8 cellular contexts compared by ENCODE assay signal in genomic region chr22:37426532-37427127, GRCh38. TPM values are rescaled to one million over a fixed set of nuclear protein-coding genes. Genes with fewer than 3 reads are reported as not detected.
DNase-seq lines count a peak whose midpoint lies in the region; ATAC-seq and TF ChIP-seq lines count a peak whose summit lies in the region.
"Had no signal": no experiment of that assay in that cellular context is flagged by ENCODE, and none has a peak within 500 bp of the region (broad histone marks: within the 10 kb centered on the region; RNA-seq: fewer than 3 reads in every experiment).

No MANE protein-coding gene starts in this region.

- no peak overlapping the region for H3K56ac ChIP-seq in H9 (ENCODE audit: insufficient read length, low read depth, low read length)

- H4K91ac ChIP-seq in H9 (ENCODE audit: insufficient read length, low read depth, low read length) = no peak overlapping the region

- H3K4me1 Mint-ChIP-seq in H9 = peaks cover 15 to 33% of the 10 kb centered on the region in 2 experiments

- H3K23ac ChIP-seq in H9 (ENCODE audit: insufficient read length, low read depth, low read length) = no peak overlapping the region

- H2AK5ac ChIP-seq in H9 (ENCODE audit: insufficient read length, low read length) = no peak overlapping the region

- H3K4ac ChIP-seq in H9 (ENCODE audit: low read depth, low read length) = no peak overlapping the region

- no peak overlapping the region for H4K5ac ChIP-seq in H9 (ENCODE audit: insufficient read length, low read depth, low read length)

- CTCF ChIA-PET in OCI-LY7 (lab: Charles Lee; ENCODE audit: unreplicated experiment) = no interaction called here

- H3K9me3 ChIP-seq in H9 (ENCODE audit: control insufficient read depth, low read depth, low read length) (no peaks in the 10 kb centered on the region), skeletal muscle satellite cell (replicated peaks; ENCODE audit: low read length) (no peaks in the 10 kb centered on the region), OCI-LY7 (ENCODE audit: low read length) (no peaks in the 10 kb centered on the region)

- H2BK120ac ChIP-seq in H9 (ENCODE audit: low read depth, low read length, poor library complexity, severe bottlenecking) = no peak overlapping the region

- H3K79me2 ChIP-seq in H9 (ENCODE audit: insufficient read depth, low read length) = no peaks in the 10 kb centered on the region
- H3K79me2 ChIP-seq in OCI-LY7 (ENCODE audit: insufficient read depth, low read depth, low read length) = no peaks in the 10 kb centered on the region

- no peak overlapping the region for H2BK12ac ChIP-seq in H9 (ENCODE audit: insufficient read length, low read depth, low read length)

- H3K27me3 ChIP-seq in H9 (ENCODE audit: insufficient read depth, low read length) (peaks cover 21% of the 10 kb centered on the region), foreskin keratinocyte (peaks cover 51% of the 10 kb centered on the region), skeletal muscle satellite cell (ENCODE audit: control insufficient read depth, insufficient read depth, low read length) (peaks cover 29% of the 10 kb centered on the region)

- H3K4me3 ChIP-seq in skeletal muscle satellite cell (ENCODE audit: low read length) (peak overlapping the region; percentile 75), OCI-LY7 (ENCODE audit: low read depth, low read length, poor library complexity, severe bottlenecking) (no peak overlapping the region)

- no peak overlapping the region for H3K27ac ChIP-seq in H9 (ENCODE audit: insufficient read length, low read depth, low read length)
- peak overlapping the region; percentile 57; the same call in 1 of the 2 replicates for H3K27ac ChIP-seq in VCaP
- peak overlapping the region; percentile 44 for H3K27ac ChIP-seq in foreskin keratinocyte
- H3K27ac ChIP-seq in OCI-LY7 (ENCODE audit: low read depth, low read length, poor library complexity, severe bottlenecking) = no peak overlapping the region

- no peaks in the 10 kb centered on the region; a peak in 1 of 7 replicates for H3K36me3 Mint-ChIP-seq in H9 (ENCODE audit: insufficient read depth in 1 of 3, low read depth in 3 of 3)

- peaks cover 6% of the 10 kb centered on the region for H3K23me2 ChIP-seq in H9 (ENCODE audit: insufficient read length, low read depth, low read length, poor library complexity, severe bottlenecking)

- H3K18ac ChIP-seq in H9 (ENCODE audit: insufficient read length, low read depth, low read length) = no peak overlapping the region

- no CpG with 5 or more reads among the region's 34 CpGs for WGBS in H9 (ENCODE audit: extremely low coverage, insufficient read length, low lambda C conversion rate)

- no peaks in the 10 kb centered on the region for H3K79me1 ChIP-seq in H9 (ENCODE audit: insufficient read depth, low read depth, low read length, poor library complexity, severe bottlenecking)

- H3K9me2 ChIP-seq in OCI-LY7 (ENCODE audit: insufficient read depth, low read length) = no peaks in the 10 kb centered on the region

- no peak overlapping the region for H3K9ac ChIP-seq in H9 (ENCODE audit: extremely low read depth, insufficient read length, low read length)
- peak overlapping the region; percentile 69 for H3K9ac ChIP-seq in skeletal muscle satellite cell (ENCODE audit: low read depth, low read length)

- H4K20me1 ChIP-seq in H9 (ENCODE audit: control insufficient read depth, insufficient read depth, insufficient read length) (no peaks in the 10 kb centered on the region), OCI-LY7 (ENCODE audit: insufficient read depth, low read length) (no peaks in the 10 kb centered on the region)

- H2BK5ac ChIP-seq in H9 (ENCODE audit: insufficient read length, low read length) = no peak overlapping the region

- no peak for TF ChIP-seq CTCF in H9 (conservative IDR thresholded peaks at IDR 0.05)
- TF ChIP-seq CTCF in VCaP (conservative IDR thresholded peaks at IDR 0.05) = no peak
- TF ChIP-seq CTCF in foreskin keratinocyte (conservative IDR thresholded peaks at IDR 0.05) = no peak
- TF ChIP-seq CTCF in OCI-LY7 (conservative IDR thresholded peaks at IDR 0.05; ENCODE audit: low read length) = no peak

- peak overlapping the region; percentile 58 to 83 for H3K4me3 Mint-ChIP-seq in H9

- no peak overlapping the region for H2BK20ac ChIP-seq in H9 (ENCODE audit: low read depth, low read length, poor library complexity, severe bottlenecking)

- no peak overlapping the region for H3T11ph ChIP-seq in H9 (ENCODE audit: low read length)

- no peak for ATAC-seq in foreskin keratinocyte

- no peak for DNase-seq in H9
- DNase-seq in foreskin keratinocyte = no peak
- DNase-seq in HK-2 (ENCODE audit: unreplicated experiment) = no peak
- DNase-seq in D341Med (ENCODE audit: low spot score) = no peak
- DNase-seq in OCI-LY7 (ENCODE audit: low spot score) = no peak
- DNase-seq: activated CD4-positive, alpha-beta T cell treated with anti-CD3 and anti-CD28 coated beads, Interleukin-2, amount 50 U/mL, for 48 hours had no signal

- H2BK15ac ChIP-seq in H9 (ENCODE audit: low read depth, low read length) = no peak overlapping the region

- H3K4me2 ChIP-seq in H9 (ENCODE audit: insufficient read depth, insufficient read length, low read length) = peak overlapping the region; percentile 56
- H3K4me2 ChIP-seq in skeletal muscle satellite cell (ENCODE audit: low read length) = peak overlapping the region; percentile 84
- H3K4me2 ChIP-seq in OCI-LY7 (ENCODE audit: low read length) = no peak overlapping the region

- H3K4me1 ChIP-seq in H9 (ENCODE audit: insufficient read depth, low read length) = no peaks in the 10 kb centered on the region
- peaks cover 3% of the 10 kb centered on the region for H3K4me1 ChIP-seq in foreskin keratinocyte
- peaks cover 30% of the 10 kb centered on the region for H3K4me1 ChIP-seq in skeletal muscle satellite cell (ENCODE audit: control insufficient read depth, insufficient read depth, low read length)
- no peaks in the 10 kb centered on the region for H3K4me1 ChIP-seq in OCI-LY7 (ENCODE audit: insufficient read depth, low read length, poor library complexity, severe bottlenecking)

- POLR2A ChIA-PET in OCI-LY7 (lab: Charles Lee) = no interaction called here

- BruUV-seq in OCI-LY7 (replicated peaks; lab: Mats Ljungman, UMichigan) = no TSS peak

- H3K9me3 Mint-ChIP-seq in H9 = no peaks in the 10 kb centered on the region; a peak in 2 of 5 replicates

- no peak overlapping the region for H4K8ac ChIP-seq in H9 (replicated peaks; ENCODE audit: insufficient read length, low read depth, low read length)

- H3K36me3 ChIP-seq in skeletal muscle satellite cell (ENCODE audit: insufficient read depth, low read length) (no peaks in the 10 kb centered on the region), OCI-LY7 (ENCODE audit: insufficient read depth, low read length) (no peaks in the 10 kb centered on the region)

- H3K14ac ChIP-seq in H9 (ENCODE audit: insufficient read depth, low read length) = no peak overlapping the region

- H3K27me3 Mint-ChIP-seq in H9 (ENCODE audit: low read depth) = peaks cover 75% of the 10 kb centered on the region

- H2AFZ ChIP-seq in H9 (ENCODE audit: low read length) (no peak overlapping the region), OCI-LY7 (ENCODE audit: low read length) (no peak overlapping the region)

- intact Hi-C loops in OCI-LY7 (cut with micrococcal nuclease; ENCODE audit: unreplicated experiment) = no loop called here

- H3K27ac Mint-ChIP-seq in H9 = no peak overlapping the region

RNA-seq across cellular contexts. Expression of gene ELFN2, which starts 0.6 kb away (rescaled TPM):
- total RNA-seq in H9 (2021) (0.64 and 0.70 TPM in 2 replicates), foreskin keratinocyte (0.88 and 0.95 TPM in 2 replicates), OCI-LY7 (2022) (0.83 and 1.8 TPM in 2 replicates)
- 0.44 and 0.46 TPM in 2 replicates for polyA plus RNA-seq in foreskin keratinocyte
- 0.22 and 2.0 TPM in 2 replicates for total RNA-seq in skeletal muscle satellite cell (2012; rRNA removed)
- 0.63 and 0.82 TPM in 2 replicates for total RNA-seq in OCI-LY7 (2014; rRNA removed; shearing (Covaris generic))

RNA-seq across cellular contexts. Expression of gene MFNG, which starts 59.6 kb away (rescaled TPM):
- total RNA-seq in H9 (2021) = 2.0 and 3.3 TPM in 2 replicates
- total RNA-seq in foreskin keratinocyte = 4.2 and 5.5 TPM in 2 replicates
- polyA plus RNA-seq in foreskin keratinocyte = 5.7 and 6.1 TPM in 2 replicates
- 0.44 TPM in 1 of 2 replicates, not detected in the other for total RNA-seq in skeletal muscle satellite cell (2012; rRNA removed)
- 174 and 225 TPM in 2 replicates for total RNA-seq in OCI-LY7 (2014; rRNA removed; shearing (Covaris generic))
- total RNA-seq in OCI-LY7 (2022) = 215 and 235 TPM in 2 replicates

Comparison
In these comparisons a context has a peak if more than half of its experiments do, and no peak if none do; other contexts are left out.
1. H3K27ac ChIP-seq: peak in VCaP (single experiment) and foreskin keratinocyte (single experiment); none in H9 (single experiment) and OCI-LY7 (single experiment).
2. RNA of gene MFNG, which starts 59.6 kb away (total RNA-seq): 174 to 235 TPM in OCI-LY7; 4.2 to 5.5 TPM in foreskin keratinocyte and 2.0 to 3.3 TPM in H9; every median in the first group is over 10 times any median in the second.